ENCODE assay signal across 26 cellular contexts in the genomic region with DNA sequence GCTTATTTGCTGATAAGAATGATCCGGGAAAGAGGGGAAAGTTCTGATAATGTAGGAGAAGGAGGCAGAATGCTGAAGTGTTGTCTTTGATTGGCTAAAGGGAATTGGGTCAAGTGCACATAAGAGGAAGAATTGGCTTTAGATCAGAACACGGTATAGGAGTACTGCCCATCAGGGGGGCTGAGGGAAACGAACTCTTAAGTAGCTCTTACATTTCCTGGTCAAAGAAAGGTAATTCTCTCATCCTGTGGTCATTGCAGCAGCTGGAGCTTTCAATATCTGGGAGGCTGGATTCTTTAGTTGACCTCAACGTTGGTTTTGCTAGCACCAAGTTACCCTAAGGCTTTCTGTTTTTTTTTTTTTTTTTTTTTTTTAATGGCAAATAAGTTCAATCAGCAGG.
DNase-seq lines count a peak whose midpoint lies in the region; ATAC-seq and TF ChIP-seq lines count a peak whose summit lies in the region.
"Had no signal": no experiment of that assay in that cellular context is flagged by ENCODE, and none has a peak within 500 bp of the region (broad histone marks: within the 10 kb centered on the region; RNA-seq: fewer than 3 reads in every experiment).

No MANE protein-coding gene starts in this region.

- ATAC-seq in left lung (peak; percentile 53), HG03457 (IDR thresholded peaks at IDR 0.05; ENCODE audit: unreplicated experiment) (no peak)
- ATAC-seq: activated T-cell treated with anti-CD3 and anti-CD28 coated beads, Interleukin-2, amount 50 U/mL, for 72 hours; left colon; right lobe of liver had no signal

- H3K27ac Mint-ChIP-seq in activated T-cell treated with anti-CD3 and anti-CD28 coated beads, Interleukin-2, amount 50 U/mL, for 24 hours = no peak overlapping the region
- H3K27ac Mint-ChIP-seq: activated CD4-positive, alpha-beta T cell treated with anti-CD3 and anti-CD28 coated beads, Interleukin-2, amount 10 ng/mL, durations not matched to agents 7 days and 5 days; activated T-cell treated with anti-CD3 and anti-CD28 coated beads, Interleukin-2, amount 50 U/mL, for 72 hours; brain; stimulated activated naive B cell treated with anti-CD40 and anti-IgM and Interleukin-4, amounts not matched to agents 10 μg/mL and 1 μg/mL and 100 μg/mL, for 72 hours had no signal

- H3K9me3 ChIP-seq in HEK293 (ENCODE audit: control insufficient read depth, insufficient read depth, low read depth, low read length) (no peaks in the 10 kb centered on the region), left lung (no peaks in the 10 kb centered on the region)
- H3K9me3 ChIP-seq: neutrophil, Peyer's patch, right lobe of liver, suprapubic skin had no signal

- H3K4me3 ChIP-seq in HEK293 (ENCODE audit: low read depth, low read length) = no peak overlapping the region
- H3K4me3 ChIP-seq in left lung = no peak overlapping the region
- H3K4me3 ChIP-seq: Peyer's patch, right lobe of liver, suprapubic skin had no signal

- peak; percentile 55 for DNase-seq in DMS53 (lab: John Stamatoyannopoulos, UW)
- no peak for DNase-seq in DMS53 treated with DMSO at 0.1 percent for 48 hours (lab: John Stamatoyannopoulos, UW; ENCODE audit: unreplicated experiment)
- DNase-seq in NCI-H226 = peak; percentile 54
- no peak for DNase-seq in left lung
- no peak for DNase-seq in NCI-H2227 treated with DMSO at 0.1 percent for 48 hours (lab: John Stamatoyannopoulos, UW)
- DNase-seq in activated T-cell treated with anti-CD3 and anti-CD28 coated beads, Interleukin-2, amount 50 U/mL, for 24 hours = no peak
- DNase-seq: activated CD4-positive, alpha-beta T cell treated with anti-CD3 and anti-CD28 coated beads, Interleukin-2, amount 10 ng/mL, durations not matched to agents 7 days and 5 days; activated naive CD4-positive, alpha-beta T cell treated with Interleukin-2 at 50 U/mL for 16 hours; activated T-cell treated with anti-CD3 and anti-CD28 coated beads, Interleukin-2, amount 50 U/mL, for 72 hours; H7; hippocampal formation; left colon; NCI-H446 treated with DMSO at 0.1 percent for 48 hours; Peyer's patch; right lobe of liver; SIG-M5; stimulated activated CD4-positive, alpha-beta T cell treated with anti-CD3 and anti-CD28 coated beads, Interleukin-4, amount 100 ng/mL, for 4 hours; stimulated activated naive B cell treated with anti-CD40 and anti-IgM and Interleukin-4, amounts not matched to agents 10 μg/mL and 1 μg/mL and 100 μg/mL, for 72 hours; T1000 had no signal

- H3K27me3 Mint-ChIP-seq in activated T-cell treated with anti-CD3 and anti-CD28 coated beads, Interleukin-2, amount 50 U/mL, for 24 hours = no peaks in the 10 kb centered on the region
- H3K27me3 Mint-ChIP-seq: activated CD4-positive, alpha-beta T cell treated with anti-CD3 and anti-CD28 coated beads, Interleukin-2, amount 10 ng/mL, durations not matched to agents 7 days and 5 days; stimulated activated naive B cell treated with anti-CD40 and anti-IgM and Interleukin-4, amounts not matched to agents 10 μg/mL and 1 μg/mL and 100 μg/mL, for 72 hours had no signal

- no peak for TF ChIP-seq CTCF in HEK293 (tag by site-specific recombination; IDR thresholded peaks at IDR 0.05)
- no peak for TF ChIP-seq CTCF in left lung (IDR thresholded peaks at IDR 0.05)

- H3K4me1 Mint-ChIP-seq in activated T-cell treated with anti-CD3 and anti-CD28 coated beads, Interleukin-2, amount 50 U/mL, for 24 hours (ENCODE audit: low read depth) = peaks cover 44% of the 10 kb centered on the region

- no peak overlapping the region for H3K27ac ChIP-seq in HEK293 (ENCODE audit: extremely low read depth, low read depth, low read length)
- no peak overlapping the region for H3K27ac ChIP-seq in left lung
- H3K27ac ChIP-seq: 22Rv1, neutrophil, right lobe of liver, suprapubic skin had no signal

- no peaks in the 10 kb centered on the region for H3K36me3 Mint-ChIP-seq in activated T-cell treated with anti-CD3 and anti-CD28 coated beads, Interleukin-2, amount 50 U/mL, for 24 hours (ENCODE audit: low read depth)
- H3K36me3 Mint-ChIP-seq: brain, immature natural killer cell had no signal

- intact Hi-C loops in left lung (cut with DNase I) = no loop called here

- H3K4me1 ChIP-seq in HEK293 (ENCODE audit: control insufficient read depth, insufficient read depth, low read length) (peaks cover 8% of the 10 kb centered on the region), left lung (peaks cover 3 to 24% of the 10 kb centered on the region in 2 donors)
- H3K4me1 ChIP-seq: Peyer's patch, right lobe of liver, suprapubic skin had no signal

- POLR2A ChIA-PET in HEK293 (lab: Yijun Ruan, JAX) = interaction anchor here (0.6 kb wide), 2 partner anchors 8 to 36 kb away, joined by 3 to 5 read pairs; no protein-coding TSS in a partner anchor

- H3K27me3 ChIP-seq in left lung = no peaks in the 10 kb centered on the region
- H3K27me3 ChIP-seq: neutrophil, Peyer's patch, right lobe of liver, suprapubic skin had no signal

- CTCF ChIA-PET in HEK293 (lab: Yijun Ruan, JAX) = no interaction called here

- peaks cover 3% of the 10 kb centered on the region for H3K9me3 Mint-ChIP-seq in activated T-cell treated with anti-CD3 and anti-CD28 coated beads, Interleukin-2, amount 50 U/mL, for 24 hours
- H3K9me3 Mint-ChIP-seq: immature natural killer cell had no signal

- H3K4me3 Mint-ChIP-seq in activated T-cell treated with anti-CD3 and anti-CD28 coated beads, Interleukin-2, amount 50 U/mL, for 24 hours = no peak overlapping the region
- H3K4me3 Mint-ChIP-seq: activated CD4-positive, alpha-beta T cell treated with anti-CD3 and anti-CD28 coated beads, Interleukin-2, amount 10 ng/mL, durations not matched to agents 7 days and 5 days; activated T-cell treated with anti-CD3 and anti-CD28 coated beads, Interleukin-2, amount 50 U/mL, for 72 hours; brain; stimulated activated naive B cell treated with anti-CD40 and anti-IgM and Interleukin-4, amounts not matched to agents 10 μg/mL and 1 μg/mL and 100 μg/mL, for 72 hours had no signal

- H3K36me3 ChIP-seq in HEK293 (ENCODE audit: control insufficient read depth in 2 of 2, insufficient read depth in 1 of 2, low read length in 2 of 2) (no peaks in the 10 kb centered on the region), left lung (no peaks in the 10 kb centered on the region)
- H3K36me3 ChIP-seq: neutrophil, Peyer's patch, right lobe of liver, suprapubic skin had no signal

TF ChIP-seq in HEK293, 187 proteins besides CTCF, POLR2A, EP300 and RAD21:
- no peak for TF ChIP-seq ZNF433 (tag by site-specific recombination; IDR thresholded peaks at IDR 0.05; ENCODE audit: low read depth)
- TF ChIP-seq ZNF843 (tag by site-specific recombination; IDR thresholded peaks at IDR 0.05) = no peak
- TF ChIP-seq, protein P1, sequence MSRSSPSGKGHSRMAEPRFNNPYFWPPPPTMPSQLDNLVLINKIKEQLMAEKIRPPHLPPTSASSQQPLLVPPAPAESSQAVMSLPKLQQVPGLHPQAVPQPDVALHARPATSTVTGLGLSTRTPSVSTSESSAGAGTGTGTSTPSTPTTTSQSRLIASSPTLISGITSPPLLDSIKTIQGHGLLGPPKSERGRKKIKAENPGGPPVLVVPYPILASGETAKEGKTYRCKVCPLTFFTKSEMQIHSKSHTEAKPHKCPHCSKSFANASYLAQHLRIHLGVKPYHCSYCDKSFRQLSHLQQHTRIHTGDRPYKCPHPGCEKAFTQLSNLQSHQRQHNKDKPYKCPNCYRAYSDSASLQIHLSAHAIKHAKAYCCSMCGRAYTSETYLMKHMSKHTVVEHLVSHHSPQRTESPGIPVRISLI (tag by site-specific recombination; IDR thresholded peaks at IDR 0.05) = peak; percentile 45; the same call in 1 of the 2 replicates
- no peak for TF ChIP-seq MEIS1 (CRISPR knock-in tag; IDR thresholded peaks at IDR 0.05; ENCODE audit: borderline replicate concordance)

Comparison
In these comparisons a context has a peak if more than half of its experiments do, and no peak if none do; other contexts are left out.
1. DNase-seq: peak in DMS53 (single experiment) and NCI-H226 (single experiment); none in DMS53 treated with DMSO at 0.1 percent for 48 hours (single experiment), left lung (0 of 2), NCI-H2227 treated with DMSO at 0.1 percent for 48 hours (single experiment) and activated T-cell treated with anti-CD3 and anti-CD28 coated beads, Interleukin-2, amount 50 U/mL, for 24 hours (single experiment).